In genomic region chr2:202613479-202613878, GRCh38 we compare ENCODE assay signal across 8 cellular contexts.
"Had no signal": no experiment of that assay in that cellular context is flagged by ENCODE, and none has a peak within 500 bp of the region (broad histone marks: within the 10 kb centered on the region; RNA-seq: fewer than 3 reads in every experiment).

No MANE protein-coding gene starts in this region.

- H3K4me3 ChIP-seq: GM12878 had no signal

- DNase-seq: GDM1, GF-D8 had no signal

- FAIRE-seq: G401.6, GM12878, GM12891, GM12892, GM18507, GM19239 had no signal

- ATAC-seq: GM12878 had no signal
